18 cellular contexts compared by ENCODE assay signal in genomic region chr5:170416526-170416925, GRCh38. TPM values are rescaled to one million over a fixed set of nuclear protein-coding genes. Genes with fewer than 3 reads are reported as not detected.
DNase-seq lines count a peak whose midpoint lies in the region; ATAC-seq, FAIRE-seq and TF ChIP-seq lines count a peak whose summit lies in the region.
"Had no signal": no experiment of that assay in that cellular context is flagged by ENCODE, and none has a peak within 500 bp of the region (broad histone marks: within the 10 kb centered on the region; RNA-seq: fewer than 3 reads in every experiment).

No MANE protein-coding gene starts in this region.

- no peak overlapping the region for H2BK120ac ChIP-seq in H1 (replicated peaks; ENCODE audit: low read depth, low read length)

- no peak for FAIRE-seq in H1 (lab: Jason Lieb, UNC)
- FAIRE-seq: A549 had no signal

- no peak overlapping the region; a peak in 1 of 7 replicates for H3K9ac ChIP-seq in H1 (replicated peaks in 1 of 4; ENCODE audit: extremely low read depth in 1 of 4, low read depth in 3 of 4, low read length in 3 of 4)
- H3K9ac ChIP-seq: GM23248 had no signal

- 82% methylated on average over 4 of the region's 4 CpGs; no CpG with 5 or more reads in 1 of the 2 experiments for WGBS in H1 (ENCODE audit: extremely low coverage in 1 of 2, insufficient coverage in 1 of 2, insufficient read length in 1 of 2, insufficient replicate concordance in 2 of 2, low coverage in 1 of 2, low lambda C conversion rate in 2 of 2, missing lambda C conversion rate in 1 of 2), 2 experiments

- peaks cover 6% of the 10 kb centered on the region for H3K27me3 Mint-ChIP-seq in activated naive CD8-positive, alpha-beta T cell treated with anti-CD3 and anti-CD28 coated beads, Interleukin-2, amount 10 ng/mL, durations not matched to agents 7 days and 5 days
- no peaks in the 10 kb centered on the region for H3K27me3 Mint-ChIP-seq in activated naive CD8-positive, alpha-beta T cell treated with anti-CD3 and anti-CD28 coated beads, Interleukin-2, amount 50 U/mL, for 24 hours

- no peak overlapping the region for H2BK15ac ChIP-seq in H1 (ENCODE audit: low read length)

- no peak overlapping the region for H3K4me3 Mint-ChIP-seq in activated naive CD8-positive, alpha-beta T cell treated with anti-CD3 and anti-CD28 coated beads, Interleukin-2, amount 10 ng/mL, durations not matched to agents 7 days and 5 days
- no peak overlapping the region for H3K4me3 Mint-ChIP-seq in activated naive CD8-positive, alpha-beta T cell treated with anti-CD3 and anti-CD28 coated beads, Interleukin-2, amount 50 U/mL, for 24 hours
- H3K4me3 Mint-ChIP-seq: H9, IgD-negative memory B cell had no signal

- TF ChIP-seq CTCF in H1 (IDR thresholded peaks at IDR 0.05; ENCODE audit: control extremely low read depth in 1 of 3, insufficient read depth in 1 of 3, low read depth in 1 of 3, low read length in 3 of 3): no peak

- peaks cover 0 to 2% (median 0%) of the 10 kb centered on the region in 4 experiments; a peak in 3 of 7 replicates for H3K4me1 ChIP-seq in H1 (replicated peaks in 1 of 4; ENCODE audit: control insufficient read depth in 3 of 4, insufficient read depth in 4 of 4, low read length in 3 of 4)
- H3K4me1 ChIP-seq: BE2C had no signal

- no peak overlapping the region for H2BK20ac ChIP-seq in H1 (ENCODE audit: low read length)

- TF ChIP-seq EP300 in H1 (IDR thresholded peaks at IDR 0.05; ENCODE audit: borderline replicate concordance in 1 of 2, low read depth in 2 of 2, low read length in 2 of 2): no peak

- no peak overlapping the region for H2BK5ac ChIP-seq in H1 (ENCODE audit: low read depth, low read length)

- no peaks in the 10 kb centered on the region for H3K4me1 Mint-ChIP-seq in activated naive CD8-positive, alpha-beta T cell treated with anti-CD3 and anti-CD28 coated beads, Interleukin-2, amount 10 ng/mL, durations not matched to agents 7 days and 5 days
- H3K4me1 Mint-ChIP-seq in activated naive CD8-positive, alpha-beta T cell treated with anti-CD3 and anti-CD28 coated beads, Interleukin-2, amount 50 U/mL, for 24 hours: peaks cover 16% of the 10 kb centered on the region

- H3K9me3 ChIP-seq in H1 (ENCODE audit: insufficient read depth in 2 of 2, low read depth in 1 of 2, low read length in 1 of 2): no peaks in the 10 kb centered on the region
- H3K9me3 ChIP-seq: A549, BE2C had no signal

- no peaks in the 10 kb centered on the region for H4K20me1 ChIP-seq in H1 (replicated peaks in 1 of 2; ENCODE audit: control insufficient read depth in 1 of 2, insufficient read depth in 2 of 2, low read length in 2 of 2)

- H3K27ac Mint-ChIP-seq in activated naive CD8-positive, alpha-beta T cell treated with anti-CD3 and anti-CD28 coated beads, Interleukin-2, amount 10 ng/mL, durations not matched to agents 7 days and 5 days: no peak overlapping the region
- H3K27ac Mint-ChIP-seq in activated naive CD8-positive, alpha-beta T cell treated with anti-CD3 and anti-CD28 coated beads, Interleukin-2, amount 50 U/mL, for 24 hours: no peak overlapping the region
- H3K27ac Mint-ChIP-seq: H9, IgD-negative memory B cell had no signal

- H3K27me3 ChIP-seq in H1 (replicated peaks in 1 of 4; ENCODE audit: control insufficient read depth in 3 of 4, extremely low read depth in 1 of 4, insufficient read depth in 3 of 4, low read length in 3 of 4): no peaks in the 10 kb centered on the region
- H3K27me3 ChIP-seq: BE2C had no signal

- no peak overlapping the region for H3K23ac ChIP-seq in H1 (ENCODE audit: insufficient read length)

- TF ChIP-seq POLR2A in H1 (IDR thresholded peaks at IDR 0.05; ENCODE audit: control extremely low read depth in 1 of 2, low read depth in 2 of 2, low read length in 2 of 2): no peak

- H2AK5ac ChIP-seq in H1 (ENCODE audit: low read depth, low read length): no peak overlapping the region; the same call in 1 of the 2 replicates

- no peak overlapping the region for H2AFZ ChIP-seq in H1 (ENCODE audit: low read length)
- H2AFZ ChIP-seq: GM23248 had no signal

- H3K14ac ChIP-seq in H1 (ENCODE audit: insufficient read length): no peak overlapping the region

- no peaks in the 10 kb centered on the region for H3K9me3 Mint-ChIP-seq in activated naive CD8-positive, alpha-beta T cell treated with anti-CD3 and anti-CD28 coated beads, Interleukin-2, amount 10 ng/mL, durations not matched to agents 7 days and 5 days
- no peaks in the 10 kb centered on the region for H3K9me3 Mint-ChIP-seq in activated naive CD8-positive, alpha-beta T cell treated with anti-CD3 and anti-CD28 coated beads, Interleukin-2, amount 50 U/mL, for 24 hours
- H3K9me3 Mint-ChIP-seq: CD8-positive, alpha-beta memory T cell; H9; IgD-negative memory B cell had no signal

- no peaks in the 10 kb centered on the region for H3K36me3 Mint-ChIP-seq in activated naive CD8-positive, alpha-beta T cell treated with anti-CD3 and anti-CD28 coated beads, Interleukin-2, amount 10 ng/mL, durations not matched to agents 7 days and 5 days
- H3K36me3 Mint-ChIP-seq in activated naive CD8-positive, alpha-beta T cell treated with anti-CD3 and anti-CD28 coated beads, Interleukin-2, amount 50 U/mL, for 24 hours (ENCODE audit: low read depth): no peaks in the 10 kb centered on the region
- H3K36me3 Mint-ChIP-seq: CD8-positive, alpha-beta memory T cell; IgD-negative memory B cell had no signal

- H3K4ac ChIP-seq in H1 (replicated peaks; ENCODE audit: insufficient read length, low read depth, low read length): no peak overlapping the region

- H3K18ac ChIP-seq in H1 (ENCODE audit: extremely low read depth, low read length): no peak overlapping the region

- no peak overlapping the region for H4K5ac ChIP-seq in H1 (ENCODE audit: insufficient read length, low read depth, low read length)

- no peak overlapping the region for H4K8ac ChIP-seq in H1 (ENCODE audit: extremely low read depth, insufficient read depth, low read length)

- POLR2A ChIA-PET in activated naive CD8-positive, alpha-beta T cell treated with anti-CD3 and anti-CD28 coated beads, Interleukin-2, amount 10 ng/mL, durations not matched to agents 7 days and 5 days (lab: Charles Lee): no interaction called here
- POLR2A ChIA-PET in H1 (lab: Charles Lee; ENCODE audit: partially characterized antibody): no interaction called here

- H3K56ac ChIP-seq in H1 (replicated peaks; ENCODE audit: insufficient read length, low read depth, low read length): no peak overlapping the region

- no peak overlapping the region for H3K4me3 ChIP-seq in H1 (ENCODE audit: extremely low read depth in 1 of 4, insufficient read depth in 2 of 4, low read depth in 3 of 4, low read length in 4 of 4)
- H3K4me3 ChIP-seq: A549, GM23248 had no signal

- no peak overlapping the region for H4K91ac ChIP-seq in H1 (replicated peaks; ENCODE audit: insufficient read length, low read length)

- no peak for TF ChIP-seq RAD21 in H1 (IDR thresholded peaks at IDR 0.05 in 1 of 2, conservative IDR thresholded peaks at IDR 0.05 in 1 of 2; ENCODE audit: low read depth in 2 of 2, low read length in 2 of 2)

- H3K4me2 ChIP-seq in H1 (ENCODE audit: insufficient read depth in 1 of 2, low read depth in 2 of 2, low read length in 2 of 2): no peak overlapping the region
- H3K4me2 ChIP-seq: A549 had no signal

- no peak for DNase-seq in activated naive CD8-positive, alpha-beta T cell treated with anti-CD3 and anti-CD28 coated beads, Interleukin-2, amount 10 ng/mL, durations not matched to agents 7 days and 5 days
- DNase-seq in activated naive CD8-positive, alpha-beta T cell treated with anti-CD3 and anti-CD28 coated beads, Interleukin-2, amount 50 U/mL, for 24 hours: no peak
- DNase-seq in MV-4-11 (lab: John Stamatoyannopoulos, UW): peak; percentile 25
- no peak for DNase-seq in H1 (ENCODE audit: low read depth in 1 of 2, low spot score in 2 of 2)
- DNase-seq: BE2C; Caco-2; CD8-positive, alpha-beta memory T cell; GF-D8; GM23248; H9 had no signal

- H3K79me1 ChIP-seq in H1 (ENCODE audit: low read depth, low read length): no peaks in the 10 kb centered on the region

- H3K36me3 ChIP-seq in H1 (ENCODE audit: control insufficient read depth in 2 of 4, insufficient read depth in 4 of 4, low read length in 3 of 4): no peaks in the 10 kb centered on the region
- H3K36me3 ChIP-seq: BE2C had no signal

- no peak overlapping the region for H3K27ac ChIP-seq in H1 (ENCODE audit: low read depth, low read length)
- H3K27ac ChIP-seq: A549, C4-2B, GM23248 had no signal

- peak; percentile 26 for ATAC-seq in activated naive CD8-positive, alpha-beta T cell treated with anti-CD3 and anti-CD28 coated beads, Interleukin-2, amount 10 ng/mL, durations not matched to agents 7 days and 5 days (ENCODE audit: low read depth)
- ATAC-seq in activated naive CD8-positive, alpha-beta T cell treated with anti-CD3 and anti-CD28 coated beads, Interleukin-2, amount 50 U/mL, for 24 hours: no peak
- no peak for ATAC-seq in GM18519 (IDR thresholded peaks at IDR 0.05; ENCODE audit: low FRiP score, unreplicated experiment)
- ATAC-seq in HG03095 (IDR thresholded peaks at IDR 0.05; ENCODE audit: unreplicated experiment): no peak
- ATAC-seq in GM18511 (IDR thresholded peaks at IDR 0.05; ENCODE audit: unreplicated experiment): no peak
- ATAC-seq: A549 had no signal

- CTCF ChIA-PET in H1 (lab: Charles Lee; ENCODE audit: partially characterized antibody): interaction anchor here (0.9 to 2.1 kb wide), 12 partner anchors 10 to 215 kb away, joined by 3 to 6 read pairs (median 4); no protein-coding TSS in a partner anchor

- no peaks in the 10 kb centered on the region for H3K23me2 ChIP-seq in H1 (ENCODE audit: low read depth, low read length)

- H2BK12ac ChIP-seq in H1 (ENCODE audit: low read depth, low read length): peak overlapping the region; percentile 13; the same call in 1 of the 2 replicates

- no peaks in the 10 kb centered on the region for H3K79me2 ChIP-seq in H1 (ENCODE audit: control insufficient read depth in 1 of 2, insufficient read depth in 2 of 2, low read length in 2 of 2)

TF ChIP-seq in H1, 55 proteins besides CTCF, POLR2A, EP300 and RAD21 (continues in another document):
- TF ChIP-seq RXRA (IDR thresholded peaks at IDR 0.05; ENCODE audit: insufficient read depth, low read depth, low read length) (no peak), RNF2 (IDR thresholded peaks at IDR 0.05; ENCODE audit: borderline replicate concordance, low read depth, low read length, missing control alignments, poor library complexity, severe bottlenecking) (no peak), SIRT6 (IDR thresholded peaks at IDR 0.05; ENCODE audit: low read length) (no peak), BACH1 (IDR thresholded peaks at IDR 0.05; ENCODE audit: low read length) (no peak)

RNA-seq across cellular contexts. Expression of gene KCNMB1, which starts 27.4 kb away (rescaled TPM):
- total RNA-seq in activated naive CD8-positive, alpha-beta T cell treated with anti-CD3 and anti-CD28 coated beads, Interleukin-2, amount 10 ng/mL, durations not matched to agents 7 days and 5 days: not detected
- 0.10 and 0.19 TPM in 2 replicates for total RNA-seq in H1 (2021; fragmentation: NEBNext Ultra II Directional; extraction: Animal tissue kit (Norgen Biotek cat#: 25700))
- polyA plus RNA-seq in H1 (2011; rRNA removed): 0.08 TPM in 2 replicates
- 0.05 TPM for polyA plus RNA-seq in H1 (2011; cell fraction: cytosol; rRNA removed)
- 0.16 TPM for polyA plus RNA-seq in H1 (2011; cell fraction: nucleus; rRNA removed)
- 0.07 to 0.20 TPM (median 0.12 TPM) in 4 replicates for polyA plus RNA-seq in H1 (2012, experiment 1 of 2)
- 0.09 TPM for polyA plus RNA-seq in H1 (2012, experiment 2 of 2)
- 0.20 TPM for polyA plus RNA-seq in H1 (2013, experiment 1 of 2)
- polyA plus RNA-seq in H1 (2013, experiment 2 of 2): 0.28 TPM
- 0.09 and 0.12 TPM in 2 replicates for polyA minus RNA-seq in H1 (2011; rRNA and poly(A)+ RNA removed)
- not detected for polyA minus RNA-seq in H1 (2011; cell fraction: cytosol; rRNA and poly(A)+ RNA removed)
- polyA minus RNA-seq in H1 (2011; cell fraction: nucleus; rRNA and poly(A)+ RNA removed): not detected
- total RNA-seq: Caco-2; CD8-positive, alpha-beta memory T cell; GM23248; HT-29 had no signal
- polyA plus RNA-seq: A549; AG04450; CD8-positive, alpha-beta memory T cell; GM23248; IgD-negative memory B cell had no signal
